Comparison of ENCODE assay signal across 13 cellular contexts in genomic region chr9:119283118-119283794, GRCh38.
DNase-seq lines count a peak whose midpoint lies in the region; ATAC-seq, FAIRE-seq and TF ChIP-seq lines count a peak whose summit lies in the region.
"Had no signal": no experiment of that assay in that cellular context is flagged by ENCODE, and none has a peak within 500 bp of the region (broad histone marks: within the 10 kb centered on the region; RNA-seq: fewer than 3 reads in every experiment).

No MANE protein-coding gene starts in this region.

- H2AFZ ChIP-seq in GM23338 (no peak overlapping the region), astrocyte (ENCODE audit: low read depth, low read length) (no peak overlapping the region)

- H3K4me1 Mint-ChIP-seq in GM23338 (peaks cover 70% of the 10 kb centered on the region), astrocyte (ENCODE audit: low read depth, unreplicated experiment) (peaks cover 10% of the 10 kb centered on the region)

- H3K9ac ChIP-seq in astrocyte (ENCODE audit: low read length), result no peak overlapping the region

- H3K4me1 ChIP-seq in GM23338 (ENCODE audit: insufficient read depth), result peaks cover 53% of the 10 kb centered on the region
- H3K4me1 ChIP-seq in astrocyte (ENCODE audit: insufficient read depth, low read length), result peaks cover 3% of the 10 kb centered on the region
- H3K4me1 ChIP-seq: suprapubic skin had no signal

- intact Hi-C loops in posterior cingulate gyrus (cut with DNase I), result loop anchor here (10.0 kb wide), 1 partner anchor 1498 kb away; no protein-coding TSS in a partner anchor

- DNase-seq in GM23338 (ENCODE audit: low spot score) (peak; percentile 84), astrocyte (ENCODE audit: low read depth) (peak; percentile 88), posterior cingulate gyrus (peak in 8 of 10 donors; percentile 33 to 94 (median 65)), T-helper 2 cell (no peak), left lobe of liver (ENCODE audit: low spot score) (no peak)
- DNase-seq: activated CD4-positive, CD25-positive, alpha-beta regulatory T cell; activated effector memory CD4-positive, alpha-beta T cell treated with Interleukin-2 at 50 U/mL for 16 hours; COR-L47 had no signal

- H3F3A ChIP-seq in GM23338 (replicated peaks; ENCODE audit: low read depth), result peaks cover 9% of the 10 kb centered on the region; the same call in 1 of the 2 replicates

- H3K4me3 ChIP-seq in GM23338 (peak overlapping the region; percentile 43), astrocyte (ENCODE audit: insufficient read depth, low read depth, low read length) (no peak overlapping the region), iPS-11a (ENCODE audit: low read depth, low read length) (peak overlapping the region; percentile 22)
- H3K4me3 ChIP-seq: suprapubic skin had no signal

- TF ChIP-seq CTCF in GM23338 (conservative IDR thresholded peaks at IDR 0.05; ENCODE audit: low read depth in 2 of 2) (no peak), astrocyte (IDR thresholded peaks at IDR 0.05; ENCODE audit: insufficient read depth, low read depth, low read length) (no peak)

- no peaks in the 10 kb centered on the region for H3K36me3 Mint-ChIP-seq in GM23338 (ENCODE audit: low read depth)
- H3K36me3 Mint-ChIP-seq in astrocyte (ENCODE audit: low read depth, unreplicated experiment), result no peaks in the 10 kb centered on the region

- H3K4me3 Mint-ChIP-seq in GM23338 (peak overlapping the region; percentile 67), astrocyte (ENCODE audit: unreplicated experiment) (peak overlapping the region; percentile 47)

- H3K27me3 Mint-ChIP-seq in GM23338 (ENCODE audit: insufficient read depth, low read depth, poor library complexity) (peaks cover 4% of the 10 kb centered on the region), astrocyte (ENCODE audit: low read depth, unreplicated experiment) (peaks cover 14% of the 10 kb centered on the region)

- no peaks in the 10 kb centered on the region for H3K9me3 ChIP-seq in astrocyte (ENCODE audit: insufficient read depth, low read depth, low read length)
- H3K9me3 ChIP-seq: suprapubic skin had no signal

- peak overlapping the region; percentile 95 for H3K27ac ChIP-seq in GM23338 (ENCODE audit: low read depth)
- no peak overlapping the region for H3K27ac ChIP-seq in astrocyte (ENCODE audit: low read depth, low read length)
- H3K27ac ChIP-seq: suprapubic skin had no signal

- H3K27me3 ChIP-seq in GM23338 (ENCODE audit: insufficient read depth), result no peaks in the 10 kb centered on the region
- H3K27me3 ChIP-seq in astrocyte (ENCODE audit: insufficient read depth, low read length), result no peaks in the 10 kb centered on the region
- H3K27me3 ChIP-seq: suprapubic skin had no signal

- no peaks in the 10 kb centered on the region for H3K9me2 ChIP-seq in GM23338 (ENCODE audit: insufficient read depth)

- FAIRE-seq in astrocyte (lab: Jason Lieb, UNC), result no peak
- FAIRE-seq: GM12892 had no signal

- ATAC-seq in GM23338 (peak; percentile 91), GM18907 (IDR thresholded peaks at IDR 0.05; ENCODE audit: unreplicated experiment) (no peak), HG03159 (IDR thresholded peaks at IDR 0.05; ENCODE audit: unreplicated experiment) (no peak), left lobe of liver (no peak)

- no peaks in the 10 kb centered on the region for H3K36me3 ChIP-seq in GM23338 (ENCODE audit: insufficient read depth)
- H3K36me3 ChIP-seq in astrocyte (ENCODE audit: insufficient read depth, low read length), result no peaks in the 10 kb centered on the region
- H3K36me3 ChIP-seq: suprapubic skin had no signal

- H3K79me2 ChIP-seq in GM23338 (replicated peaks; ENCODE audit: insufficient read depth) (peaks cover 42% of the 10 kb centered on the region), astrocyte (ENCODE audit: insufficient read depth, low read length) (no peaks in the 10 kb centered on the region)

- H3K9me3 Mint-ChIP-seq in GM23338 (no peaks in the 10 kb centered on the region), astrocyte (ENCODE audit: unreplicated experiment) (no peaks in the 10 kb centered on the region)

- H3K4me2 ChIP-seq in GM23338 (peak overlapping the region; percentile 70), astrocyte (ENCODE audit: low read length) (peak overlapping the region; percentile 41)

- H4K20me1 ChIP-seq in GM23338 (replicated peaks; ENCODE audit: insufficient read depth), result no peaks in the 10 kb centered on the region
- no peaks in the 10 kb centered on the region for H4K20me1 ChIP-seq in astrocyte (ENCODE audit: insufficient read depth, low read length)

- H3K27ac Mint-ChIP-seq in GM23338 (peak overlapping the region; percentile 90), astrocyte (ENCODE audit: unreplicated experiment) (peak overlapping the region; percentile 68)

TF ChIP-seq in GM23338, 12 proteins besides CTCF, POLR2A, EP300 and RAD21 (continues in another document):
- TF ChIP-seq EZH2phosphoT487 (IDR thresholded peaks at IDR 0.05; ENCODE audit: unreplicated experiment) (no peak), ZNF462 (CRISPR knock-in tag; IDR thresholded peaks at IDR 0.05) (no peak), NANOG (IDR thresholded peaks at IDR 0.05; ENCODE audit: borderline replicate concordance) (0 out of 2 replicates have a peak, but pooled peaks have one; percentile 15), CREB1 (CRISPR knock-in tag; IDR thresholded peaks at IDR 0.05; ENCODE audit: low read depth) (peak; percentile 32; the same call in 1 of the 2 replicates), ZNF331 (CRISPR knock-in tag; IDR thresholded peaks at IDR 0.05; ENCODE audit: low read depth) (no peak), ZNF114 (CRISPR knock-in tag; IDR thresholded peaks at IDR 0.05) (no peak), JUNB (IDR thresholded peaks at IDR 0.05; ENCODE audit: unreplicated experiment) (no peak), POLR2AphosphoS5 (IDR thresholded peaks at IDR 0.05; ENCODE audit: low read depth) (peak; percentile 38; the same call in 1 of the 2 replicates)

Comparison
In these comparisons a context has a peak if more than half of its experiments do, and no peak if none do; other contexts are left out.
1. DNase-seq: peak in GM23338 (single experiment), astrocyte (single experiment) and posterior cingulate gyrus (8 of 10); none in T-helper 2 cell (0 of 5) and left lobe of liver (single experiment).